Comparison of ENCODE assay signal across 16 cellular contexts in genomic region chr21:37792046-37792445, GRCh38.
DNase-seq lines count a peak whose midpoint lies in the region; ATAC-seq and TF ChIP-seq lines count a peak whose summit lies in the region.
"Had no signal": no experiment of that assay in that cellular context is flagged by ENCODE, and none has a peak within 500 bp of the region (broad histone marks: within the 10 kb centered on the region; RNA-seq: fewer than 3 reads in every experiment).

No MANE protein-coding gene starts in this region.

- no peak overlapping the region for H2AFZ ChIP-seq in mesenchymal stem cell (ENCODE audit: low read depth, low read length)

- DNase-seq in RPMI7951 (ENCODE audit: low read depth) (peak; percentile 45), cardiac fibroblast (ENCODE audit: low read depth in 2 of 2) (peak; percentile 7 to 42), mesenchymal stem cell (peak; percentile 33), NCI-H345 (lab: John Stamatoyannopoulos, UW) (no peak), ascending aorta (ENCODE audit: low spot score in 2 of 2) (no peak)
- no peak for DNase-seq in activated effector memory CD4-positive, alpha-beta T cell treated with anti-CD3 and anti-CD28 coated beads, Interleukin-2, amount 50 U/mL, for 16 hours
- DNase-seq: ACHN, GDM1, NCI-H1694, NCI-H510A treated with DMSO at 0.1 percent for 48 hours, NCI-H774, OCI-M1, SHP77 had no signal

- H2BK15ac ChIP-seq in mesenchymal stem cell (ENCODE audit: low read depth, poor library complexity, severe bottlenecking) = no peak overlapping the region

- TF ChIP-seq CTCF in cardiac fibroblast (IDR thresholded peaks at IDR 0.05; ENCODE audit: low read depth, low read length) (no peak), ascending aorta (IDR thresholded peaks at IDR 0.05) (no peak)

- H3K4me1 ChIP-seq in mesenchymal stem cell (ENCODE audit: control insufficient read depth, insufficient read depth, low read depth, low read length) (no peaks in the 10 kb centered on the region), ascending aorta (peaks cover 4 to 9% of the 10 kb centered on the region in 2 donors)
- H3K4me1 ChIP-seq: HAP-1 had no signal

- no peak overlapping the region for H2AK5ac ChIP-seq in mesenchymal stem cell (ENCODE audit: low read length, severe bottlenecking)

- no peak overlapping the region for H2BK12ac ChIP-seq in mesenchymal stem cell (ENCODE audit: low read length in 2 of 2)

- WGBS in mesenchymal stem cell = 97% methylated on average over 3 of the region's 3 CpGs

- H3K36me3 ChIP-seq in mesenchymal stem cell (ENCODE audit: control insufficient read depth in 1 of 2, insufficient read depth in 2 of 2, low read depth in 1 of 2, low read length in 2 of 2) (no peaks in the 10 kb centered on the region), ascending aorta (no peaks in the 10 kb centered on the region)
- H3K36me3 ChIP-seq: HAP-1 had no signal

- H3K23ac ChIP-seq in mesenchymal stem cell (ENCODE audit: low read length in 2 of 2) = no peak overlapping the region

- no peak overlapping the region for H3K9ac ChIP-seq in mesenchymal stem cell (ENCODE audit: low read length)

- H3K27me3 ChIP-seq in mesenchymal stem cell (ENCODE audit: control insufficient read depth in 1 of 2, insufficient read depth in 1 of 2, low read length in 2 of 2) (peaks cover 0 to 10% of the 10 kb centered on the region in 2 experiments), ascending aorta (no peaks in the 10 kb centered on the region)

- H3K4me2 ChIP-seq in mesenchymal stem cell (ENCODE audit: low read length, poor library complexity, severe bottlenecking) = no peak overlapping the region

- no peak for ATAC-seq in GM21423 (IDR thresholded peaks at IDR 0.05; ENCODE audit: unreplicated experiment)

- H2BK120ac ChIP-seq in mesenchymal stem cell (ENCODE audit: low read depth, low read length) = no peak overlapping the region

- no peak overlapping the region for H3K14ac ChIP-seq in mesenchymal stem cell (ENCODE audit: low read length in 2 of 2)

- H3K4me3 ChIP-seq in cardiac fibroblast (replicated peaks in 1 of 2; ENCODE audit: low read depth in 2 of 2, low read length in 2 of 2) (no peak overlapping the region), mesenchymal stem cell (ENCODE audit: insufficient read depth in 1 of 2, low read depth in 1 of 2, low read length in 2 of 2) (no peak overlapping the region), ascending aorta (no peak overlapping the region)
- H3K4me3 ChIP-seq: HAP-1, SK-N-MC had no signal

- intact Hi-C loops in ascending aorta (cut with DNase I) = no loop called here

- H3K27ac ChIP-seq in mesenchymal stem cell (ENCODE audit: low read length, poor library complexity, severe bottlenecking) (no peak overlapping the region), ascending aorta (no peak overlapping the region)
- H3K27ac ChIP-seq: SK-N-MC had no signal

- H3K9me3 ChIP-seq in mesenchymal stem cell (ENCODE audit: control insufficient read depth, low read length) (peaks cover 15% of the 10 kb centered on the region), ascending aorta (peaks cover 0 to 3% of the 10 kb centered on the region in 2 donors)
- H3K9me3 ChIP-seq: HAP-1 had no signal

- no peak overlapping the region for H4K91ac ChIP-seq in mesenchymal stem cell (ENCODE audit: low read length)

- H3K18ac ChIP-seq in mesenchymal stem cell (ENCODE audit: low read depth in 1 of 2, low read length in 2 of 2) = no peak overlapping the region

- no peak overlapping the region for H4K8ac ChIP-seq in mesenchymal stem cell (ENCODE audit: low read length)

- no peaks in the 10 kb centered on the region for H3K79me1 ChIP-seq in mesenchymal stem cell (replicated peaks; ENCODE audit: low read length, poor library complexity, severe bottlenecking)

- H3K4ac ChIP-seq in mesenchymal stem cell (ENCODE audit: low read depth in 1 of 2, low read length in 2 of 2) = no peak overlapping the region

- H2BK5ac ChIP-seq in mesenchymal stem cell (ENCODE audit: low read depth, low read length, poor library complexity, severe bottlenecking) = no peak overlapping the region

Comparison
In these comparisons a context has a peak if more than half of its experiments do, and no peak if none do; other contexts are left out.
1. DNase-seq: peak in RPMI7951 (single experiment), cardiac fibroblast (2 of 2) and mesenchymal stem cell (single experiment); none in NCI-H345 (single experiment), activated effector memory CD4-positive, alpha-beta T cell treated with anti-CD3 and anti-CD28 coated beads, Interleukin-2, amount 50 U/mL, for 16 hours (single experiment) and ascending aorta (0 of 2).